11 cellular contexts compared by ENCODE assay signal in the genomic region with DNA sequence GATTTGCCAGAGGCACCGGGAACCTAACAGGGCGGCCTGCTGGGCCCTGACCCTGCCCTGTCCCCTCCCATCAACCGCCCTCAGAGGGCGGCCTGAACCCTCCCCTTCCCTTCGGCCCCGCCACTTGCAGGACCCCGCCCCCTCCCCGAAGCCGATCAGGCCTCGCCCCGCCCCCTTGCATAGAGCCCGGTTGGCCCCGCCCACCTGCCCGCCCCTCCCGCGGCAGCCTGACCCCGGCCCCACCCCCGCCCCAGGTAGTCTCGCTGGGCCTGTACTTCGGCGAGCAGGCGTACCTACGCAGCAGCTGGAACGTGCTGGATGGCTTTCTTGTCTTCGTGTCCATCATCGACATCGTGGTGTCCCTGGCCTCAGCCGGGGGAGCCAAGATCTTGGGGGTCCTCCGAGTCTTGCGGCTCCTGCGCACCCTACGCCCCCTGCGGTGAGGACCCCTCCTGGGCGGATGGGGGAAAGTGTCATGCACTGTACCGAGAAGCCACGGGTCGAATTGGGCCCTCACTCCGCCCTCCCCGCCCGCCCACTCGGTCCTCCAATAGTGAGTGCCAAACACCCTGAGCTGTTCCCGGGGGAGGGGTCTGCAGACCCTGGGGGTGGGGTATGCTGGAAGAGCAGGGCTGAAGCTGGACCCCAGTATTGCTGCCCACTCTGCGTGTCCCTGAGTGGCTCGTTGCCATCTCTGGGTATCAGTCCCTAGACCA.
DNase-seq lines count a peak whose midpoint lies in the region; ATAC-seq and TF ChIP-seq lines count a peak whose summit lies in the region.
"Had no signal": no experiment of that assay in that cellular context is flagged by ENCODE, and none has a peak within 500 bp of the region (broad histone marks: within the 10 kb centered on the region; RNA-seq: fewer than 3 reads in every experiment).

No MANE protein-coding gene starts in this region.

- H3K27me3 Mint-ChIP-seq in endothelial cell (ENCODE audit: unreplicated experiment), result peaks cover 23% of the 10 kb centered on the region

- peaks cover 7% of the 10 kb centered on the region for H3K4me1 Mint-ChIP-seq in endothelial cell (ENCODE audit: unreplicated experiment)

- H3K4me3 ChIP-seq in WERI-Rb-1 (ENCODE audit: low read depth, low read length), result no peak overlapping the region
- no peak overlapping the region for H3K4me3 ChIP-seq in tibial artery

- H3K9me3 ChIP-seq in WERI-Rb-1 (ENCODE audit: severe bottlenecking) (no peaks in the 10 kb centered on the region), tibial artery (peaks cover 0 to 9% (median 7%) of the 10 kb centered on the region in 3 donors)

- no peak overlapping the region for H3K27ac ChIP-seq in WERI-Rb-1
- H3K27ac ChIP-seq in foreskin keratinocyte, result no peak overlapping the region
- H3K27ac ChIP-seq in tibial artery, result no peak overlapping the region
- H3K27ac ChIP-seq: heart left ventricle had no signal

- H3K36me3 Mint-ChIP-seq in endothelial cell (ENCODE audit: low read depth, unreplicated experiment), result no peaks in the 10 kb centered on the region

- TF ChIP-seq CTCF in WERI-Rb-1 (IDR thresholded peaks at IDR 0.05; ENCODE audit: low read depth, low read length) (no peak), endothelial cell (IDR thresholded peaks at IDR 0.05; ENCODE audit: unreplicated experiment) (no peak), foreskin keratinocyte (conservative IDR thresholded peaks at IDR 0.05) (no peak), tibial artery (IDR thresholded peaks at IDR 0.05) (no peak)

- intact Hi-C loops in tibial artery (cut with DNase I; ENCODE audit: low total_unique reads), result no loop called here

- H3K27ac Mint-ChIP-seq in endothelial cell (ENCODE audit: unreplicated experiment), result no peak overlapping the region

- no peaks in the 10 kb centered on the region for H3K9me3 Mint-ChIP-seq in endothelial cell (ENCODE audit: unreplicated experiment)

- no peaks in the 10 kb centered on the region for H3K4me1 ChIP-seq in foreskin keratinocyte
- peaks cover 0 to 25% (median 16%) of the 10 kb centered on the region in 4 donors for H3K4me1 ChIP-seq in tibial artery

- no peaks in the 10 kb centered on the region for H3K27me3 ChIP-seq in WERI-Rb-1 (ENCODE audit: insufficient read depth, low read depth, severe bottlenecking)
- peaks cover 57% of the 10 kb centered on the region for H3K27me3 ChIP-seq in foreskin keratinocyte
- H3K27me3 ChIP-seq in tibial artery, result peaks cover 0 to 81% of the 10 kb centered on the region in 2 donors

- H3K36me3 ChIP-seq in WERI-Rb-1, result no peaks in the 10 kb centered on the region
- no peaks in the 10 kb centered on the region for H3K36me3 ChIP-seq in tibial artery
- H3K36me3 ChIP-seq: heart left ventricle had no signal

- DNase-seq in activated CD4-positive, CD25-positive, alpha-beta regulatory T cell treated with anti-CD3 and anti-CD28 coated beads, Interleukin-2, amount 50 U/mL, for 72 hours, result peak; percentile 51
- peak; percentile 31 for DNase-seq in WERI-Rb-1
- peak; percentile 45 for DNase-seq in endothelial cell (ENCODE audit: low spot score)
- DNase-seq in stimulated activated CD4-positive, alpha-beta T cell treated with anti-CD3 and anti-CD28 coated beads, Interleukin-4, amount 100 ng/mL, for 48 hours (ENCODE audit: low read depth in 2 of 2), result peak; percentile 22 to 23
- DNase-seq in foreskin keratinocyte, result no peak
- no peak for DNase-seq in H4 (ENCODE audit: low spot score)
- DNase-seq in tibial artery, result no peak
- DNase-seq: cerebellar nuclear complex, heart left ventricle, NCI-H524 had no signal

- no peak overlapping the region for H3K4me3 Mint-ChIP-seq in endothelial cell (ENCODE audit: unreplicated experiment)

- ATAC-seq in activated CD4-positive, CD25-positive, alpha-beta regulatory T cell treated with anti-CD3 and anti-CD28 coated beads, Interleukin-2, amount 50 U/mL, for 24 hours, result no peak
- no peak for ATAC-seq in foreskin keratinocyte
- ATAC-seq: heart left ventricle had no signal

Comparison
In these comparisons a context has a peak if more than half of its experiments do, and no peak if none do; other contexts are left out.
1. DNase-seq: peak in activated CD4-positive, CD25-positive, alpha-beta regulatory T cell treated with anti-CD3 and anti-CD28 coated beads, Interleukin-2, amount 50 U/mL, for 72 hours (single experiment), WERI-Rb-1 (single experiment), endothelial cell (single experiment) and stimulated activated CD4-positive, alpha-beta T cell treated with anti-CD3 and anti-CD28 coated beads, Interleukin-4, amount 100 ng/mL, for 48 hours (2 of 2); none in foreskin keratinocyte (0 of 2), H4 (single experiment) and tibial artery (0 of 2).